In the genomic region with DNA sequence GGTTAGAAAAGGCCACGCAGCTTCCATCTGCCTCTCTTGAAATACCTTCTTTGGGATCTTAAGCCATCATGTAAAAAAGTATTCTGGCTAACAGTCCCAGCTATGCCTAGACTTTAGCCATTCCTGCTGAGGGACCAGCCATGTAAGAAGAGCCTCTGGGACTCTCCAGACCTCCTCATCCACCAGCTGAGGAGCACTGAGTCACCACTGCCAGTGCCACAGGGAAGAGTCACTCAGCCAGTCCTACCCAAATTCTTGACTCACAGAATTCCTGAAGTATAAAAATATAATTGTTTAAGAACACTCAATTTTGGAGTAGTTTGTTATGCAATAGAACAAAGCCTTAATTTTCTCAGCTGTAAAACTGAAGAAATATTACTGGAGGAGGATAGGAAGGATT, we compare ENCODE assay signal across 17 cellular contexts.
A peak's percentile ranks its signal among the peaks of the same experiment; 100 is the strongest.
DNase-seq lines count a peak whose midpoint lies in the region; ATAC-seq, FAIRE-seq and TF ChIP-seq lines count a peak whose summit lies in the region.
"Had no signal": no experiment of that assay in that cellular context is flagged by ENCODE, and none has a peak within 500 bp of the region (broad histone marks: within the 10 kb centered on the region; RNA-seq: fewer than 3 reads in every experiment).

No MANE protein-coding gene starts in this region.

- no peaks in the 10 kb centered on the region for H3K9me3 ChIP-seq in BE2C
- H3K9me3 ChIP-seq: BLaER1 treated with 17β-estradiol and CSF1 and Interleukin-3, amounts not matched to agents 10 nM and 100 nM; upper lobe of left lung had no signal

- peak overlapping the region; percentile 80 for H3K27ac Mint-ChIP-seq in osteocyte (ENCODE audit: unreplicated experiment)
- H3K27ac Mint-ChIP-seq: activated naive CD4-positive, alpha-beta T cell treated with anti-CD3 and anti-CD28 coated beads for 36 hours had no signal

- peaks cover 7% of the 10 kb centered on the region for H3K9me3 Mint-ChIP-seq in osteocyte (ENCODE audit: unreplicated experiment)
- H3K9me3 Mint-ChIP-seq: activated naive CD4-positive, alpha-beta T cell treated with anti-CD3 and anti-CD28 coated beads for 36 hours; central memory CD8-positive, alpha-beta T cell had no signal

- H3K27me3 ChIP-seq in H7 (ENCODE audit: control insufficient read depth, insufficient read depth, low read length) (no peaks in the 10 kb centered on the region), BE2C (no peaks in the 10 kb centered on the region)
- H3K27me3 ChIP-seq: BLaER1 treated with 17β-estradiol and CSF1 and Interleukin-3, amounts not matched to agents 10 nM and 100 nM; upper lobe of left lung had no signal

- H3K36me3 Mint-ChIP-seq in osteocyte (ENCODE audit: unreplicated experiment), result no peaks in the 10 kb centered on the region

- no peak for ATAC-seq in GM18858 (IDR thresholded peaks at IDR 0.05; ENCODE audit: unreplicated experiment)

- no peaks in the 10 kb centered on the region for H3K27me3 Mint-ChIP-seq in osteocyte (ENCODE audit: unreplicated experiment)
- H3K27me3 Mint-ChIP-seq: central memory CD8-positive, alpha-beta T cell had no signal

- no peaks in the 10 kb centered on the region for H3K36me3 ChIP-seq in H7 (replicated peaks; ENCODE audit: control insufficient read depth, insufficient read depth, low read length)
- H3K36me3 ChIP-seq in BE2C, result no peaks in the 10 kb centered on the region
- H3K36me3 ChIP-seq: BLaER1 treated with 17β-estradiol and CSF1 and Interleukin-3, amounts not matched to agents 10 nM and 100 nM; upper lobe of left lung had no signal

- H3K4me3 ChIP-seq in epithelial cell of esophagus (ENCODE audit: low read length) (no peak overlapping the region), H7 (ENCODE audit: insufficient read depth, low read depth, low read length) (no peak overlapping the region), BE2C (ENCODE audit: low read depth, low read length) (no peak overlapping the region)
- H3K4me3 ChIP-seq: BLaER1 treated with 17β-estradiol and CSF1 and Interleukin-3, amounts not matched to agents 10 nM and 100 nM; upper lobe of left lung had no signal

- peak; percentile 89 for FAIRE-seq in RCC 7860 (lab: Jason Lieb, UNC)
- FAIRE-seq: H1 had no signal

- no peak overlapping the region for H3K4me3 Mint-ChIP-seq in osteocyte (ENCODE audit: unreplicated experiment)
- H3K4me3 Mint-ChIP-seq: activated naive CD4-positive, alpha-beta T cell treated with anti-CD3 and anti-CD28 coated beads for 36 hours; central memory CD8-positive, alpha-beta T cell had no signal

- TF ChIP-seq CTCF in epithelial cell of esophagus (IDR thresholded peaks at IDR 0.05; ENCODE audit: insufficient read depth, low read depth, low read length, missing control alignments) (no peak), osteocyte (IDR thresholded peaks at IDR 0.05) (no peak), BE2C (IDR thresholded peaks at IDR 0.05; ENCODE audit: low read depth, low read length) (no peak)

- H3K4me1 Mint-ChIP-seq in osteocyte (ENCODE audit: unreplicated experiment), result peaks cover 77% of the 10 kb centered on the region
- H3K4me1 Mint-ChIP-seq: central memory CD8-positive, alpha-beta T cell had no signal

- H3K4me1 ChIP-seq in BE2C, result peaks cover 6% of the 10 kb centered on the region

- DNase-seq in Daoy (ENCODE audit: low read depth) (peak; percentile 69), RCC 7860 (ENCODE audit: low spot score) (peak; percentile 83), epithelial cell of esophagus (ENCODE audit: low read depth) (peak; percentile 83), osteocyte (ENCODE audit: extremely low spot score, unreplicated experiment) (no peak), H7 (no peak), BE2C (no peak), GM19240 (ENCODE audit: insufficient read length, low spot score) (no peak)
- DNase-seq: activated naive CD4-positive, alpha-beta T cell treated with anti-CD3 and anti-CD28 coated beads for 36 hours; midbrain; NCI-H2029 treated with DMSO at 0.1 percent for 48 hours; NCI-H82; SIG-M5 had no signal

Comparison
In these comparisons a context has a peak if more than half of its experiments do, and no peak if none do; other contexts are left out.
1. DNase-seq: peak in Daoy (single experiment), RCC 7860 (single experiment) and epithelial cell of esophagus (single experiment); none in osteocyte (single experiment), H7 (single experiment), BE2C (single experiment) and GM19240 (single experiment).